In genomic region chr14:39137835-39138234, GRCh38 we compare ENCODE assay signal across 3 cellular contexts.
TF ChIP-seq lines count a peak whose summit lies in the region.

No MANE protein-coding gene starts in this region.

TF ChIP-seq in A549, 52 proteins besides CTCF, POLR2A, EP300 and RAD21:
- peak; percentile 18 to 30; a peak in 1 of 4 replicates for TF ChIP-seq CEBPB (IDR thresholded peaks at IDR 0.05)

TF ChIP-seq in IMR-90, 13 proteins besides CTCF, POLR2A, EP300 and RAD21:
- TF ChIP-seq CEBPB (IDR thresholded peaks at IDR 0.05; ENCODE audit: low read depth, low read length) = 0 out of 2 replicates have a peak, but pooled peaks have one; percentile 2

TF ChIP-seq in K562, 482 proteins besides CTCF, POLR2A, EP300 and RAD21:
- TF ChIP-seq CEBPB (tag; IDR thresholded peaks at IDR 0.05) = 0 out of 2 replicates have a peak, but pooled peaks have one; percentile 10
